ENCODE assay signal across 15 cellular contexts in the genomic region with DNA sequence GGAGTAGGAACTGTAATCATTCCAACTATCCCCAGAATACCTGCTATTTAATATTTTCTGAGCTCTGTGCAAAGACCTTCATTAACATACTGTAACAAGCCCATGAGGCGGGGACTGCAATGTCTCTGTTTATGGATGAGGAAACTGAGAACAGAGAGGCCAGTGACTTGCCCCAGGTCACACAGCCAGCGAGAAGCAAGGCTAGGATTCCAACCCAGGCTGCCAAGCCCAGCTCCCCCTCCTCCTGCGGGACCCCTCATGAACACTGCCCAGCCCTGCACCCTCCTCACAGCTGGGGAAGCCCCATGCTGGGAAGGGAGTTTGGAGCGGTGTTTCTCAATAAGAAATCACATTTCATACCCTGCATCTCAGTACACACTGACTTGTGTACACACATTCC. TPM values are rescaled to one million over a fixed set of nuclear protein-coding genes. Genes with fewer than 3 reads are reported as not detected.
DNase-seq lines count a peak whose midpoint lies in the region; ATAC-seq and TF ChIP-seq lines count a peak whose summit lies in the region.
"Had no signal": no experiment of that assay in that cellular context is flagged by ENCODE, and none has a peak within 500 bp of the region (broad histone marks: within the 10 kb centered on the region; RNA-seq: fewer than 3 reads in every experiment).

No MANE protein-coding gene starts in this region.

- H3K27ac Mint-ChIP-seq in T-helper 17 cell, result peak overlapping the region; percentile 94
- peak overlapping the region; percentile 52 to 58 for H3K27ac Mint-ChIP-seq in natural killer cell treated with Interleukin-12 subunit alpha and Interleukin-12 subunit beta and Interleukin-15 and Interleukin-18, amount 100 ng/mL, for 72 hours

- peaks cover 15% of the 10 kb centered on the region for H3K4me1 Mint-ChIP-seq in T-helper 17 cell
- peaks cover 31 to 36% of the 10 kb centered on the region in 2 donors for H3K4me1 Mint-ChIP-seq in natural killer cell treated with Interleukin-12 subunit alpha and Interleukin-12 subunit beta and Interleukin-15 and Interleukin-18, amount 100 ng/mL, for 72 hours (ENCODE audit: low read depth in 2 of 2)

- H3K36me3 ChIP-seq in GM06990 (ENCODE audit: control insufficient read depth, insufficient read depth, low read length), result peaks cover 10% of the 10 kb centered on the region
- H3K36me3 ChIP-seq in colonic mucosa, result no peaks in the 10 kb centered on the region
- H3K36me3 ChIP-seq in psoas muscle (ENCODE audit: insufficient read depth in 1 of 2, low read depth in 1 of 2), result no peaks in the 10 kb centered on the region

- 81 to 83% (median 83%) methylated on average over 4 of the region's 4 CpGs for WGBS in psoas muscle, 3 donors

- TF ChIP-seq CTCF in GM06990 (IDR thresholded peaks at IDR 0.05; ENCODE audit: insufficient read depth, low read length, poor library complexity, severe bottlenecking) (no peak), colonic mucosa (IDR thresholded peaks at IDR 0.05) (no peak), psoas muscle (IDR thresholded peaks at IDR 0.05) (no peak)

- H3K4me1 ChIP-seq in colonic mucosa (no peaks in the 10 kb centered on the region), psoas muscle (no peaks in the 10 kb centered on the region)
- H3K4me1 ChIP-seq: parathyroid adenoma had no signal

- peaks cover 3% of the 10 kb centered on the region for H3K9me3 Mint-ChIP-seq in natural killer cell treated with Interleukin-12 subunit alpha and Interleukin-12 subunit beta and Interleukin-15 and Interleukin-18, amount 100 ng/mL, for 72 hours

- H3K27ac ChIP-seq in colonic mucosa (no peak overlapping the region), psoas muscle (no peak overlapping the region)
- H3K27ac ChIP-seq: HL-60, parathyroid adenoma, RWPE1 had no signal

- DNase-seq in GM06990 (ENCODE audit: extremely low read depth, insufficient read length) (no peak), T-helper 17 cell (no peak), colonic mucosa (no peak), psoas muscle (no peak)
- no peak for DNase-seq in natural killer cell treated with Interleukin-12 subunit alpha and Interleukin-12 subunit beta and Interleukin-15 and Interleukin-18, amount 100 ng/mL, for 72 hours (ENCODE audit: low spot score)
- DNase-seq: activated T-cell treated with anti-CD3 and anti-CD28 coated beads, Interleukin-2, amount 50 U/mL, for 1 hour; NCI-H446; stimulated activated CD4-positive, alpha-beta T cell treated with anti-CD3 and anti-CD28 coated beads, Interleukin-1b, Interleukin-23, amount 100 ng/mL, for 48 hours; stimulated activated naive CD4-positive, alpha-beta T cell treated with Interleukin-2 at 50 U/mL for 16 hours had no signal

- no peaks in the 10 kb centered on the region for H3K9me3 ChIP-seq in T-helper 17 cell (ENCODE audit: control insufficient read depth, low read length, poor library complexity, severe bottlenecking)
- no peaks in the 10 kb centered on the region for H3K9me3 ChIP-seq in colonic mucosa
- no peaks in the 10 kb centered on the region for H3K9me3 ChIP-seq in psoas muscle

- H3K27me3 ChIP-seq in GM06990 (replicated peaks; ENCODE audit: control insufficient read depth, insufficient read depth, low read length) (no peaks in the 10 kb centered on the region), colonic mucosa (no peaks in the 10 kb centered on the region), psoas muscle (ENCODE audit: insufficient read depth in 3 of 3, low read length in 2 of 3) (no peaks in the 10 kb centered on the region)

- H3K9ac ChIP-seq in colonic mucosa (ENCODE audit: low read depth in 2 of 2, low read length in 2 of 2), result no peak overlapping the region
- H3K9ac ChIP-seq: parathyroid adenoma had no signal

- ATAC-seq in GM21576 (IDR thresholded peaks at IDR 0.05; ENCODE audit: unreplicated experiment) (peak; percentile 4), T-helper 17 cell (no peak), GM19397 (IDR thresholded peaks at IDR 0.05; ENCODE audit: unreplicated experiment) (no peak), psoas muscle (no peak)
- peak in 1 of 2 donors; percentile 25 for ATAC-seq in natural killer cell treated with Interleukin-12 subunit alpha and Interleukin-12 subunit beta and Interleukin-15 and Interleukin-18, amount 100 ng/mL, for 72 hours

- H3K36me3 Mint-ChIP-seq in T-helper 17 cell (ENCODE audit: low read depth), result peaks cover 6% of the 10 kb centered on the region
- peaks cover 5% of the 10 kb centered on the region for H3K36me3 Mint-ChIP-seq in natural killer cell treated with Interleukin-12 subunit alpha and Interleukin-12 subunit beta and Interleukin-15 and Interleukin-18, amount 100 ng/mL, for 72 hours

- H3K27me3 Mint-ChIP-seq in T-helper 17 cell, result no peaks in the 10 kb centered on the region
- H3K27me3 Mint-ChIP-seq in natural killer cell treated with Interleukin-12 subunit alpha and Interleukin-12 subunit beta and Interleukin-15 and Interleukin-18, amount 100 ng/mL, for 72 hours, result no peaks in the 10 kb centered on the region

- intact Hi-C loops in colonic mucosa (cut with DNase I), result no loop called here
- intact Hi-C loops in psoas muscle (cut with DNase I), result no loop called here

- H3K4me3 ChIP-seq in GM06990 (replicated peaks; ENCODE audit: low read depth, low read length) (peak overlapping the region; percentile 26; the same call in 1 of the 2 replicates), colonic mucosa (no peak overlapping the region), psoas muscle (no peak overlapping the region)
- H3K4me3 ChIP-seq: lung had no signal

- peak overlapping the region; percentile 83 for H3K4me3 Mint-ChIP-seq in T-helper 17 cell
- H3K4me3 Mint-ChIP-seq in natural killer cell treated with Interleukin-12 subunit alpha and Interleukin-12 subunit beta and Interleukin-15 and Interleukin-18, amount 100 ng/mL, for 72 hours, result peak overlapping the region; percentile 58

RNA-seq across cellular contexts. Expression of a gene that starts 10.9 kb away (rescaled TPM):
- total RNA-seq in T-helper 17 cell (1 to 10 TPM; 4.6 to 8.8 TPM), colonic mucosa (1 to 10 TPM; 1.5 to 2.1 TPM), psoas muscle (1 to 10 TPM; 1.7 to 8.9 (median 4.3) TPM)
- 1 to 10 TPM in 1 of 2 donors, under 1 TPM in 1; 1.00 to 3.3 TPM for total RNA-seq in natural killer cell treated with Interleukin-12 subunit alpha and Interleukin-12 subunit beta and Interleukin-15 and Interleukin-18, amount 100 ng/mL, for 72 hours
- polyA plus RNA-seq in psoas muscle, result 1 to 10 TPM; 1.4 to 6.4 (median 2.8) TPM
